Comparison of ENCODE assay signal across 29 cellular contexts in genomic region chr21:31607791-31608190, GRCh38.
"Had no signal": no experiment of that assay in that cellular context is flagged by ENCODE, and none has a peak within 500 bp of the region (broad histone marks: within the 10 kb centered on the region; RNA-seq: fewer than 3 reads in every experiment).

No MANE protein-coding gene starts in this region.

- H3K9me3 Mint-ChIP-seq: stimulated activated effector memory CD8-positive, alpha-beta T cell treated with anti-CD3 and anti-CD28 coated beads, Interleukin-12 subunit alpha, Interleukin-12 subunit beta, amount 100 ng/mL, for 72 hours; type B pancreatic cell had no signal

- H3K36me3 ChIP-seq: stomach, suprapubic skin, thoracic aorta, thyroid gland, tibial artery, tibial nerve, transverse colon, upper lobe of left lung, upper lobe of right lung, uterus, vagina had no signal

- H3K36me3 Mint-ChIP-seq: stimulated activated effector memory CD8-positive, alpha-beta T cell treated with anti-CD3 and anti-CD28 coated beads, Interleukin-12 subunit alpha, Interleukin-12 subunit beta, amount 100 ng/mL, for 72 hours; type B pancreatic cell had no signal

- H3K4me1 Mint-ChIP-seq: stimulated activated effector memory CD8-positive, alpha-beta T cell treated with anti-CD3 and anti-CD28 coated beads, Interleukin-12 subunit alpha, Interleukin-12 subunit beta, amount 100 ng/mL, for 72 hours; stimulated activated memory B cell treated with anti-CD40 and anti-IgM and Interleukin-4, amounts not matched to agents 10 μg/mL and 1 μg/mL and 100 μg/mL, for 72 hours had no signal

- H3K4me3 Mint-ChIP-seq: stimulated activated effector memory CD8-positive, alpha-beta T cell treated with anti-CD3 and anti-CD28 coated beads, Interleukin-12 subunit alpha, Interleukin-12 subunit beta, amount 100 ng/mL, for 72 hours; stimulated activated memory B cell treated with anti-CD40 and anti-IgM and Interleukin-4, amounts not matched to agents 10 μg/mL and 1 μg/mL and 100 μg/mL, for 72 hours; stimulated activated naive B cell treated with anti-CD40 and anti-IgM and Interleukin-4, amounts not matched to agents 10 μg/mL and 1 μg/mL and 100 μg/mL, for 72 hours; stimulated activated naive CD8-positive, alpha-beta T cell treated with anti-CD3 and anti-CD28 coated beads, Interleukin-15, amount 100 ng/mL, for 72 hours; stimulated activated naive CD8-positive, alpha-beta T cell treated with anti-CD3 and anti-CD28 coated beads, Interleukin-15, Interleukin-2, amounts not matched to agents 100 ng/mL and 50 ng/mL, for 24 hours; type B pancreatic cell had no signal

- H3K27ac Mint-ChIP-seq: stimulated activated effector memory CD8-positive, alpha-beta T cell treated with anti-CD3 and anti-CD28 coated beads, Interleukin-12 subunit alpha, Interleukin-12 subunit beta, amount 100 ng/mL, for 72 hours; stimulated activated memory B cell treated with anti-CD40 and anti-IgM and Interleukin-4, amounts not matched to agents 10 μg/mL and 1 μg/mL and 100 μg/mL, for 72 hours; stimulated activated naive B cell treated with anti-CD40 and anti-IgM and Interleukin-4, amounts not matched to agents 10 μg/mL and 1 μg/mL and 100 μg/mL, for 72 hours; stimulated activated naive CD8-positive, alpha-beta T cell treated with anti-CD3 and anti-CD28 coated beads, Interleukin-15, Interleukin-2, amounts not matched to agents 100 ng/mL and 50 ng/mL, for 24 hours; type B pancreatic cell had no signal

- H3K27ac ChIP-seq: stomach, suprapubic skin, testis, thoracic aorta, thyroid gland, tibial artery, tibial nerve, transverse colon, upper lobe of left lung, upper lobe of right lung, uterus, vagina had no signal

- H3K27me3 Mint-ChIP-seq: type B pancreatic cell had no signal

- H3K4me3 ChIP-seq: stomach, suprapubic skin, testis, thoracic aorta, thyroid gland, tibial artery, tibial nerve, transverse colon, upper lobe of left lung, upper lobe of right lung, uterus, vagina had no signal

- DNase-seq: stimulated activated CD4-positive, alpha-beta T cell treated with anti-CD3 and anti-CD28 coated beads, Interleukin-2, amount 100 ng/mL, for 48 hours; stimulated activated CD4-positive, alpha-beta T cell treated with anti-CD3 and anti-CD28 coated beads, Interleukin-4, amount 100 ng/mL, for 1 hour; stimulated activated CD4-positive, alpha-beta T cell treated with anti-CD3 and anti-CD28 coated beads, Interleukin-4, amount 100 ng/mL, for 24 hours; stimulated activated CD4-positive, alpha-beta T cell treated with anti-CD3 and anti-CD28 coated beads, Interleukin-4, amount 100 ng/mL, for 4 hours; stimulated activated CD8-positive, alpha-beta memory T cell treated with anti-CD3 and anti-CD28 coated beads, Interleukin-4, amount 100 ng/mL, for 48 hours; stimulated activated naive B cell treated with anti-CD40 and anti-IgM and Interleukin-4, amounts not matched to agents 10 μg/mL and 1 μg/mL and 100 μg/mL, for 72 hours; stimulated activated naive CD4-positive, alpha-beta T cell; stimulated activated naive CD4-positive, alpha-beta T cell treated with Interleukin-2 at 50 U/mL for 16 hours; stimulated activated naive CD8-positive, alpha-beta T cell treated with anti-CD3 and anti-CD28 coated beads, Interleukin-15, amount 100 ng/mL, for 72 hours; stimulated activated naive CD8-positive, alpha-beta T cell treated with anti-CD3 and anti-CD28 coated beads, Interleukin-15, Interleukin-2, amounts not matched to agents 100 U/mL and 50 U/mL, for 24 hours; stomach; substantia nigra; testis; thyroid gland; tibial artery; transverse colon; trophoblast cell; upper lobe of left lung; upper lobe of right lung; uterus had no signal

- ATAC-seq: stimulated activated effector memory CD8-positive, alpha-beta T cell treated with anti-CD3 and anti-CD28 coated beads, Interleukin-12 subunit alpha, Interleukin-12 subunit beta, amount 100 ng/mL, for 72 hours; stimulated activated memory B cell treated with anti-CD40 and anti-IgM and Interleukin-4, amounts not matched to agents 10 μg/mL and 1 μg/mL and 100 μg/mL, for 72 hours; stimulated activated naive B cell treated with anti-CD40 and anti-IgM and Interleukin-4, amounts not matched to agents 10 μg/mL and 1 μg/mL and 100 μg/mL, for 72 hours; stimulated activated naive CD8-positive, alpha-beta T cell treated with anti-CD3 and anti-CD28 coated beads, Interleukin-15, amount 100 ng/mL, for 72 hours; stimulated activated naive CD8-positive, alpha-beta T cell treated with anti-CD3 and anti-CD28 coated beads, Interleukin-15, Interleukin-2, amounts not matched to agents 100 U/mL and 50 U/mL, for 24 hours; upper lobe of right lung had no signal

- H3K27me3 ChIP-seq: stomach, suprapubic skin, testis, thyroid gland, tibial nerve, transverse colon, upper lobe of left lung, upper lobe of right lung, uterus, vagina had no signal

- FAIRE-seq: urothelium cell line had no signal

- H3K4me1 ChIP-seq: stomach, testis, thyroid gland, tibial artery, transverse colon, upper lobe of right lung, uterus, vagina had no signal

- H3K9me3 ChIP-seq: stomach, suprapubic skin, testis, thoracic aorta, thyroid gland, tibial artery, transverse colon, upper lobe of left lung, upper lobe of right lung, uterus, vagina had no signal
